ENCODE assay signal across 9 cellular contexts in genomic region chr9:112755059-112755458, GRCh38. TPM values are rescaled to one million over a fixed set of nuclear protein-coding genes. Genes with fewer than 3 reads are reported as not detected.
DNase-seq lines count a peak whose midpoint lies in the region; ATAC-seq, FAIRE-seq and TF ChIP-seq lines count a peak whose summit lies in the region.
"Had no signal": no experiment of that assay in that cellular context is flagged by ENCODE, and none has a peak within 500 bp of the region (broad histone marks: within the 10 kb centered on the region; RNA-seq: fewer than 3 reads in every experiment).

No MANE protein-coding gene starts in this region.

- no peak overlapping the region for H2AFZ ChIP-seq in hepatocyte

- no peaks in the 10 kb centered on the region for H3K9me3 Mint-ChIP-seq in activated CD4-positive, alpha-beta T cell treated with anti-CD3 and anti-CD28 coated beads, Interleukin-2, amount 10 ng/mL, durations not matched to agents 7 days and 5 days
- H3K9me3 Mint-ChIP-seq in activated CD8-positive, alpha-beta T cell treated with anti-CD3 and anti-CD28 coated beads, Interleukin-2, amount 10 ng/mL, durations not matched to agents 7 days and 5 days (ENCODE audit: insufficient read depth) = no peaks in the 10 kb centered on the region

- no peak for DNase-seq in activated CD4-positive, alpha-beta T cell treated with anti-CD3 and anti-CD28 coated beads, Interleukin-2, amount 10 ng/mL, durations not matched to agents 7 days and 5 days
- no peak for DNase-seq in activated CD4-positive, alpha-beta T cell treated with anti-CD3 and anti-CD28 coated beads for 4 hours
- no peak for DNase-seq in activated CD8-positive, alpha-beta T cell treated with anti-CD3 and anti-CD28 coated beads, Interleukin-2, amount 10 ng/mL, durations not matched to agents 7 days and 5 days
- DNase-seq in hepatocyte (ENCODE audit: low spot score) = no peak
- DNase-seq in GM12892 (ENCODE audit: insufficient read length) = no peak
- no peak for DNase-seq in caudate nucleus (lab: John Stamatoyannopoulos, UW)
- DNase-seq in NCI-H510A (lab: John Stamatoyannopoulos, UW) = no peak
- DNase-seq: NCI-H748 treated with DMSO at 0.1 percent for 48 hours had no signal

- no peak for ATAC-seq in activated CD8-positive, alpha-beta T cell treated with anti-CD3 and anti-CD28 coated beads, Interleukin-2, amount 10 ng/mL, durations not matched to agents 7 days and 5 days

- peak overlapping the region; percentile 76 for H3K27ac Mint-ChIP-seq in activated CD4-positive, alpha-beta T cell treated with anti-CD3 and anti-CD28 coated beads, Interleukin-2, amount 10 ng/mL, durations not matched to agents 7 days and 5 days
- H3K27ac Mint-ChIP-seq in activated CD8-positive, alpha-beta T cell treated with anti-CD3 and anti-CD28 coated beads, Interleukin-2, amount 10 ng/mL, durations not matched to agents 7 days and 5 days = peak overlapping the region; percentile 77

- peaks cover 9% of the 10 kb centered on the region for H3K36me3 Mint-ChIP-seq in activated CD4-positive, alpha-beta T cell treated with anti-CD3 and anti-CD28 coated beads, Interleukin-2, amount 10 ng/mL, durations not matched to agents 7 days and 5 days (ENCODE audit: low read depth)
- H3K36me3 Mint-ChIP-seq in activated CD8-positive, alpha-beta T cell treated with anti-CD3 and anti-CD28 coated beads, Interleukin-2, amount 10 ng/mL, durations not matched to agents 7 days and 5 days (ENCODE audit: low read depth) = peaks cover 11% of the 10 kb centered on the region

- H3K27me3 ChIP-seq in hepatocyte = no peaks in the 10 kb centered on the region
- H3K27me3 ChIP-seq in subcutaneous abdominal adipose tissue (ENCODE audit: control insufficient read depth in 5 of 5, insufficient read depth in 4 of 5, low read length in 5 of 5) = no peaks in the 10 kb centered on the region

- H3K4me1 Mint-ChIP-seq in activated CD4-positive, alpha-beta T cell treated with anti-CD3 and anti-CD28 coated beads, Interleukin-2, amount 10 ng/mL, durations not matched to agents 7 days and 5 days = peaks cover 71% of the 10 kb centered on the region
- H3K4me1 Mint-ChIP-seq in activated CD8-positive, alpha-beta T cell treated with anti-CD3 and anti-CD28 coated beads, Interleukin-2, amount 10 ng/mL, durations not matched to agents 7 days and 5 days (ENCODE audit: low read depth) = peaks cover 70% of the 10 kb centered on the region

- peaks cover 2% of the 10 kb centered on the region for H4K20me1 ChIP-seq in hepatocyte (ENCODE audit: insufficient read depth, poor library complexity, severe bottlenecking)

- H3K27ac ChIP-seq in hepatocyte = peak overlapping the region; percentile 24
- H3K27ac ChIP-seq in subcutaneous abdominal adipose tissue (ENCODE audit: low read depth, low read length) = peak overlapping the region; percentile 38
- no peak overlapping the region for H3K27ac ChIP-seq in caudate nucleus (ENCODE audit: low read depth, low read length)

- TF ChIP-seq POLR2A in GM12892 (IDR thresholded peaks at IDR 0.05; ENCODE audit: low read depth, low read length) = no peak

- TF ChIP-seq CTCF in hepatocyte (IDR thresholded peaks at IDR 0.05; ENCODE audit: poor library complexity) = no peak

- H3K9ac ChIP-seq in subcutaneous abdominal adipose tissue (ENCODE audit: low read length in 5 of 5) = peak overlapping the region in 1 of 5 donors; percentile 20

- CTCF ChIA-PET in activated CD4-positive, alpha-beta T cell treated with anti-CD3 and anti-CD28 coated beads, Interleukin-2, amount 10 ng/mL, durations not matched to agents 7 days and 5 days (lab: Charles Lee) = no interaction called here
- CTCF ChIA-PET in activated CD8-positive, alpha-beta T cell treated with anti-CD3 and anti-CD28 coated beads, Interleukin-2, amount 10 ng/mL, durations not matched to agents 7 days and 5 days (lab: Charles Lee) = interaction anchor here (1.7 kb wide), 1 partner anchor 37 kb away, joined by 5 read pairs; the partner anchor contains the start of gene INIP

- H3K4me3 Mint-ChIP-seq in activated CD4-positive, alpha-beta T cell treated with anti-CD3 and anti-CD28 coated beads, Interleukin-2, amount 10 ng/mL, durations not matched to agents 7 days and 5 days = peak overlapping the region; percentile 26
- H3K4me3 Mint-ChIP-seq in activated CD8-positive, alpha-beta T cell treated with anti-CD3 and anti-CD28 coated beads, Interleukin-2, amount 10 ng/mL, durations not matched to agents 7 days and 5 days = peak overlapping the region; percentile 2

- no peaks in the 10 kb centered on the region for H3K27me3 Mint-ChIP-seq in activated CD4-positive, alpha-beta T cell treated with anti-CD3 and anti-CD28 coated beads, Interleukin-2, amount 10 ng/mL, durations not matched to agents 7 days and 5 days
- peaks cover 5% of the 10 kb centered on the region for H3K27me3 Mint-ChIP-seq in activated CD8-positive, alpha-beta T cell treated with anti-CD3 and anti-CD28 coated beads, Interleukin-2, amount 10 ng/mL, durations not matched to agents 7 days and 5 days (ENCODE audit: low read depth)

- H3K4me2 ChIP-seq in hepatocyte = peak overlapping the region; percentile 34

- H3K4me1 ChIP-seq in hepatocyte (ENCODE audit: insufficient read depth) (peaks cover 39% of the 10 kb centered on the region), subcutaneous abdominal adipose tissue (ENCODE audit: control insufficient read depth in 5 of 5, insufficient read depth in 5 of 5, low read length in 5 of 5) (peaks cover 2 to 52% (median 49%) of the 10 kb centered on the region in 5 donors)

- FAIRE-seq in GM12892 (lab: Jason Lieb, UNC) = no peak

- POLR2A ChIA-PET in activated CD4-positive, alpha-beta T cell treated with anti-CD3 and anti-CD28 coated beads, Interleukin-2, amount 10 ng/mL, durations not matched to agents 7 days and 5 days (lab: Charles Lee) = no interaction called here
- POLR2A ChIA-PET in activated CD8-positive, alpha-beta T cell treated with anti-CD3 and anti-CD28 coated beads, Interleukin-2, amount 10 ng/mL, durations not matched to agents 7 days and 5 days (lab: Charles Lee) = no interaction called here

- 51% methylated on average over 6 of the region's 6 CpGs for WGBS in hepatocyte (ENCODE audit: low lambda C conversion rate, missing lambda C conversion rate)

- H3K9me2 ChIP-seq in hepatocyte (replicated peaks; ENCODE audit: insufficient read depth) = no peaks in the 10 kb centered on the region

- H3K4me3 ChIP-seq in hepatocyte (no peak overlapping the region), subcutaneous abdominal adipose tissue (ENCODE audit: low read depth in 1 of 5, low read length in 5 of 5) (no peak overlapping the region)

- H3K9me3 ChIP-seq in hepatocyte (ENCODE audit: low read depth) (no peaks in the 10 kb centered on the region), subcutaneous abdominal adipose tissue (ENCODE audit: control insufficient read depth in 5 of 5, low read length in 5 of 5) (no peaks in the 10 kb centered on the region)

- no peaks in the 10 kb centered on the region for H3K36me3 ChIP-seq in hepatocyte (replicated peaks; ENCODE audit: insufficient read depth, low read depth)
- no peaks in the 10 kb centered on the region for H3K36me3 ChIP-seq in subcutaneous abdominal adipose tissue (ENCODE audit: control insufficient read depth in 5 of 5, insufficient read depth in 5 of 5, low read length in 5 of 5)

- peaks cover 74% of the 10 kb centered on the region for H3K79me2 ChIP-seq in hepatocyte

RNA-seq across cellular contexts. Expression of gene SNX30, which starts 4.5 kb away (rescaled TPM):
- 1 to 10 TPM; 6.9 to 7.4 TPM for total RNA-seq in activated CD4-positive, alpha-beta T cell treated with anti-CD3 and anti-CD28 coated beads, Interleukin-2, amount 10 ng/mL, durations not matched to agents 7 days and 5 days
- total RNA-seq in activated CD8-positive, alpha-beta T cell treated with anti-CD3 and anti-CD28 coated beads, Interleukin-2, amount 10 ng/mL, durations not matched to agents 7 days and 5 days = 1 to 10 TPM; 5.5 to 7.2 TPM
- total RNA-seq in hepatocyte = 29.1 and 32.2 TPM in 2 replicates
- 5.3 and 6.4 TPM in 2 replicates for polyA plus RNA-seq in hepatocyte
- polyA plus RNA-seq in GM12892 (2012; ENCODE audit: missing spikeins) = 3.1 TPM

RNA-seq across cellular contexts. Expression of gene INIP, which starts 37.1 kb away (rescaled TPM):
- 10 to 100 TPM; 40.3 to 46.5 TPM for total RNA-seq in activated CD4-positive, alpha-beta T cell treated with anti-CD3 and anti-CD28 coated beads, Interleukin-2, amount 10 ng/mL, durations not matched to agents 7 days and 5 days
- total RNA-seq in activated CD8-positive, alpha-beta T cell treated with anti-CD3 and anti-CD28 coated beads, Interleukin-2, amount 10 ng/mL, durations not matched to agents 7 days and 5 days = 10 to 100 TPM; 32.1 to 32.8 TPM
- total RNA-seq in hepatocyte = 28.7 and 37.4 TPM in 2 replicates
- polyA plus RNA-seq in hepatocyte = 16.2 and 19.3 TPM in 2 replicates
- 21.3 TPM for polyA plus RNA-seq in GM12892 (2012; ENCODE audit: missing spikeins)
